In genomic region chr22:39473856-39474255, GRCh38 we compare ENCODE assay signal across 19 cellular contexts. TPM values are rescaled to one million over a fixed set of nuclear protein-coding genes. Genes with fewer than 3 reads are reported as not detected.
DNase-seq lines count a peak whose midpoint lies in the region; ATAC-seq and TF ChIP-seq lines count a peak whose summit lies in the region.
"Had no signal": no experiment of that assay in that cellular context is flagged by ENCODE, and none has a peak within 500 bp of the region (broad histone marks: within the 10 kb centered on the region; RNA-seq: fewer than 3 reads in every experiment).

No MANE protein-coding gene starts in this region.

- no peaks in the 10 kb centered on the region for H3K79me1 ChIP-seq in mesendoderm (ENCODE audit: low read length)

- POLR2A ChIA-PET in activated CD8-positive, alpha-beta T cell treated with anti-CD3 and anti-CD28 coated beads for 36 hours (lab: Charles Lee) = no interaction called here

- H2BK5ac ChIP-seq in mesendoderm (ENCODE audit: low read length) = peak overlapping the region; percentile 71

- CTCF ChIA-PET in activated CD8-positive, alpha-beta T cell treated with anti-CD3 and anti-CD28 coated beads for 36 hours (lab: Charles Lee) = no interaction called here

- no peaks in the 10 kb centered on the region for H3K79me2 ChIP-seq in mesendoderm (ENCODE audit: control insufficient read depth, insufficient read depth, low read length)

- peak overlapping the region; percentile 40 for H2AK5ac ChIP-seq in mesendoderm (ENCODE audit: low read length)

- H3K4me3 ChIP-seq in left ventricle myocardium inferior (no peak overlapping the region), heart left ventricle (no peak overlapping the region), mesendoderm (ENCODE audit: low read length) (no peak overlapping the region), upper lobe of left lung (no peak overlapping the region)
- H3K4me3 ChIP-seq: heart right ventricle had no signal

- no peak overlapping the region for H4K8ac ChIP-seq in mesendoderm (ENCODE audit: low read depth, low read length)

- H3K4me1 ChIP-seq in left ventricle myocardium inferior (peaks cover 75% of the 10 kb centered on the region), heart left ventricle (peaks cover 15 to 76% (median 39%) of the 10 kb centered on the region in 12 donors), mesendoderm (ENCODE audit: control insufficient read depth, low read depth, low read length) (peaks cover 38% of the 10 kb centered on the region), upper lobe of left lung (peaks cover 41 to 51% (median 48%) of the 10 kb centered on the region in 4 donors)

- no peak overlapping the region for H3K4me3 Mint-ChIP-seq in immature natural killer cell
- no peak overlapping the region for H3K4me3 Mint-ChIP-seq in activated CD8-positive, alpha-beta T cell treated with anti-CD3 and anti-CD28 coated beads for 36 hours
- H3K4me3 Mint-ChIP-seq: activated CD8-positive, alpha-beta T cell treated with anti-CD3 and anti-CD28 coated beads, Interleukin-2, amount 10 ng/mL, durations not matched to agents 7 days and 5 days; activated T-helper 17 cell treated with anti-CD3 and anti-CD28 coated beads, Interleukin-2, amount 50 U/mL, for 72 hours; CD4-positive, CD25-positive, alpha-beta regulatory T cell; naive thymus-derived CD8-positive, alpha-beta T cell had no signal

- H3K27me3 ChIP-seq in left ventricle myocardium inferior (ENCODE audit: low read depth) (peaks cover 11% of the 10 kb centered on the region), heart left ventricle (no peaks in the 10 kb centered on the region), mesendoderm (ENCODE audit: insufficient read depth, low read length, poor library complexity) (no peaks in the 10 kb centered on the region), upper lobe of left lung (no peaks in the 10 kb centered on the region)

- H2BK120ac ChIP-seq in mesendoderm (ENCODE audit: low read depth, low read length) = peak overlapping the region; percentile 6

- H3K9me3 Mint-ChIP-seq in immature natural killer cell = no peaks in the 10 kb centered on the region
- H3K9me3 Mint-ChIP-seq in activated CD8-positive, alpha-beta T cell treated with anti-CD3 and anti-CD28 coated beads for 36 hours = no peaks in the 10 kb centered on the region
- H3K9me3 Mint-ChIP-seq: activated T-helper 17 cell treated with anti-CD3 and anti-CD28 coated beads, Interleukin-2, amount 50 U/mL, for 72 hours; CD4-positive, CD25-positive, alpha-beta regulatory T cell; naive thymus-derived CD8-positive, alpha-beta T cell had no signal

- no peak overlapping the region for H4K5ac ChIP-seq in mesendoderm (ENCODE audit: low read length)

- no peaks in the 10 kb centered on the region for H3K36me3 Mint-ChIP-seq in immature natural killer cell
- no peaks in the 10 kb centered on the region for H3K36me3 Mint-ChIP-seq in activated CD8-positive, alpha-beta T cell treated with anti-CD3 and anti-CD28 coated beads for 36 hours (ENCODE audit: low read depth)
- H3K36me3 Mint-ChIP-seq: CD4-positive, CD25-positive, alpha-beta regulatory T cell; naive thymus-derived CD8-positive, alpha-beta T cell had no signal

- TF ChIP-seq CTCF in left ventricle myocardium inferior (IDR thresholded peaks at IDR 0.05; ENCODE audit: borderline replicate concordance) (no peak), heart left ventricle (IDR thresholded peaks at IDR 0.05) (no peak), upper lobe of left lung (IDR thresholded peaks at IDR 0.05) (no peak)
- TF ChIP-seq CTCF in activated CD8-positive, alpha-beta T cell treated with anti-CD3 and anti-CD28 coated beads for 36 hours (IDR thresholded peaks at IDR 0.05) = no peak

- H2BK15ac ChIP-seq in mesendoderm (replicated peaks; ENCODE audit: low read depth) = no peak overlapping the region

- ATAC-seq in heart left ventricle (no peak), upper lobe of left lung (ENCODE audit: low FRiP score in 2 of 2) (no peak)
- no peak for ATAC-seq in activated CD8-positive, alpha-beta T cell treated with anti-CD3 and anti-CD28 coated beads for 36 hours
- ATAC-seq: activated CD8-positive, alpha-beta T cell treated with anti-CD3 and anti-CD28 coated beads, Interleukin-2, amount 10 ng/mL, durations not matched to agents 7 days and 5 days; activated T-helper 17 cell treated with anti-CD3 and anti-CD28 coated beads, Interleukin-2, amount 50 U/mL, for 72 hours; heart right ventricle; naive thymus-derived CD8-positive, alpha-beta T cell; PC-3; SK-N-SH treated with all-trans-retinoic acid at 6 μM for 48 hours had no signal

- H3K27ac ChIP-seq in left ventricle myocardium inferior (replicated peaks) = peak overlapping the region; percentile 89
- peak overlapping the region in 4 of 12 donors; percentile 6 to 66 (median 50) for H3K27ac ChIP-seq in heart left ventricle
- peak overlapping the region; percentile 90 for H3K27ac ChIP-seq in mesendoderm (ENCODE audit: low read depth, low read length)
- peak overlapping the region; percentile 82 to 90 (median 84) for H3K27ac ChIP-seq in upper lobe of left lung

- WGBS in heart left ventricle, 4 donors = 94 to 96% (median 96%) methylated on average over 5 of the region's 5 CpGs
- no CpG with 5 or more reads among the region's 5 CpGs for WGBS in mesendoderm (ENCODE audit: extremely low coverage, insufficient coverage, low lambda C conversion rate)
- WGBS in upper lobe of left lung, 2 donors = 91 to 94% methylated on average over 5 of the region's 5 CpGs

- H3K27me3 Mint-ChIP-seq in immature natural killer cell (ENCODE audit: low read depth in 3 of 3) = peaks cover 0 to 4% (median under 1%) of the 10 kb centered on the region in 3 donors
- no peaks in the 10 kb centered on the region for H3K27me3 Mint-ChIP-seq in activated CD8-positive, alpha-beta T cell treated with anti-CD3 and anti-CD28 coated beads for 36 hours
- H3K27me3 Mint-ChIP-seq: activated T-helper 17 cell treated with anti-CD3 and anti-CD28 coated beads, Interleukin-2, amount 50 U/mL, for 72 hours; naive thymus-derived CD8-positive, alpha-beta T cell had no signal

- H3K9ac ChIP-seq in mesendoderm (ENCODE audit: low read length) = peak overlapping the region; percentile 47

- no peaks in the 10 kb centered on the region for H3K9me3 ChIP-seq in left ventricle myocardium inferior (replicated peaks)
- H3K9me3 ChIP-seq in heart left ventricle = no peaks in the 10 kb centered on the region
- H3K9me3 ChIP-seq in upper lobe of left lung = no peaks in the 10 kb centered on the region
- H3K9me3 ChIP-seq: heart right ventricle had no signal

- no peak for TF ChIP-seq EP300 in upper lobe of left lung (IDR thresholded peaks at IDR 0.05)

- H3K18ac ChIP-seq in mesendoderm (ENCODE audit: low read length) = peak overlapping the region; percentile 35

- H3K36me3 ChIP-seq in left ventricle myocardium inferior = no peaks in the 10 kb centered on the region
- H3K36me3 ChIP-seq in heart left ventricle = no peaks in the 10 kb centered on the region
- H3K36me3 ChIP-seq in mesendoderm (ENCODE audit: control insufficient read depth, insufficient read depth, low read length) = no peaks in the 10 kb centered on the region
- H3K36me3 ChIP-seq in upper lobe of left lung = peaks cover 0 to 7% (median 0%) of the 10 kb centered on the region in 4 donors

- no peak overlapping the region for H3K27ac Mint-ChIP-seq in immature natural killer cell
- H3K27ac Mint-ChIP-seq in activated CD8-positive, alpha-beta T cell treated with anti-CD3 and anti-CD28 coated beads for 36 hours = no peak overlapping the region
- H3K27ac Mint-ChIP-seq: activated CD8-positive, alpha-beta T cell treated with anti-CD3 and anti-CD28 coated beads, Interleukin-2, amount 10 ng/mL, durations not matched to agents 7 days and 5 days; activated T-helper 17 cell treated with anti-CD3 and anti-CD28 coated beads, Interleukin-2, amount 50 U/mL, for 72 hours; CD4-positive, CD25-positive, alpha-beta regulatory T cell had no signal

- peak overlapping the region; percentile 83 for H3K56ac ChIP-seq in mesendoderm (ENCODE audit: low read length)

- intact Hi-C loops in left ventricle myocardium inferior (cut with micrococcal nuclease) = no loop called here
- intact Hi-C loops in heart left ventricle (cut with DNase I) = no loop called here
- intact Hi-C loops in activated CD8-positive, alpha-beta T cell treated with anti-CD3 and anti-CD28 coated beads for 36 hours (cut with micrococcal nuclease) = no loop called here

- no peak overlapping the region for H3K4me2 ChIP-seq in mesendoderm (ENCODE audit: low read length)

- no peak for TF ChIP-seq POLR2A in heart left ventricle (IDR thresholded peaks at IDR 0.05)
- no peak for TF ChIP-seq POLR2A in upper lobe of left lung (IDR thresholded peaks at IDR 0.05)

- H3K4ac ChIP-seq in mesendoderm (ENCODE audit: low read depth, low read length) = no peak overlapping the region

- H3K4me1 Mint-ChIP-seq in immature natural killer cell = peaks cover 6 to 10% of the 10 kb centered on the region in 2 donors
- peaks cover 13% of the 10 kb centered on the region for H3K4me1 Mint-ChIP-seq in activated CD8-positive, alpha-beta T cell treated with anti-CD3 and anti-CD28 coated beads for 36 hours (ENCODE audit: low read depth)
- H3K4me1 Mint-ChIP-seq: activated T-helper 17 cell treated with anti-CD3 and anti-CD28 coated beads, Interleukin-2, amount 50 U/mL, for 72 hours had no signal

- no peak overlapping the region for H3K23ac ChIP-seq in mesendoderm (ENCODE audit: low read length)

- DNase-seq in left ventricle myocardium inferior (no peak), heart left ventricle (no peak), mesendoderm (no peak), upper lobe of left lung (no peak), immature natural killer cell (no peak)
- DNase-seq in activated CD8-positive, alpha-beta T cell treated with anti-CD3 and anti-CD28 coated beads for 36 hours = no peak
- DNase-seq: 8988T; activated CD8-positive, alpha-beta T cell treated with anti-CD3 and anti-CD28 coated beads, Interleukin-2, amount 10 ng/mL, durations not matched to agents 7 days and 5 days; amygdala; CD4-positive, CD25-positive, alpha-beta regulatory T cell; cortex of kidney; heart right ventricle; naive thymus-derived CD8-positive, alpha-beta T cell; NCI-H1694; PC-3; retina; stimulated activated CD4-positive, alpha-beta T cell treated with anti-CD3 and anti-CD28 coated beads, Interleukin-1b, Interleukin-23, amount 100 ng/mL, for 48 hours had no signal

RNA-seq across cellular contexts. Expression of gene MGAT3, which starts 17.0 kb away (rescaled TPM):
- total RNA-seq in left ventricle myocardium inferior = 3.2 TPM
- total RNA-seq in heart left ventricle = 1 to 10 TPM; 3.4 to 9.9 (median 4.7) TPM
- polyA plus RNA-seq in heart left ventricle = 1 to 10 TPM; 2.2 to 2.6 TPM
- 2.4 TPM for polyA plus RNA-seq in mesendoderm (2013, experiment 1 of 2)
- polyA plus RNA-seq in mesendoderm (2013, experiment 2 of 2) = 2.4 TPM
- total RNA-seq in upper lobe of left lung = 10 to 100 TPM in 5 of 6 donors, 1 to 10 TPM in 1; 5.2 to 45.0 (median 26.0) TPM
- polyA plus RNA-seq in immature natural killer cell = not detected
- 1 to 10 TPM in 1 of 2 experiments, under 1 TPM in 1; 0.90 to 1.9 TPM for total RNA-seq in activated CD8-positive, alpha-beta T cell treated with anti-CD3 and anti-CD28 coated beads for 36 hours
- total RNA-seq: PC-3 had no signal
- polyA plus RNA-seq: CD4-positive, CD25-positive, alpha-beta regulatory T cell had no signal

RNA-seq across cellular contexts. Expression of gene MIEF1, which starts 28.2 kb away (rescaled TPM):
- 15.5 TPM for total RNA-seq in left ventricle myocardium inferior
- 10 to 100 TPM; 15.4 to 25.2 (median 18.7) TPM for total RNA-seq in heart left ventricle
- 10 to 100 TPM in 1 of 2 donors, 1 to 10 TPM in 1; 6.5 to 22.3 TPM for polyA plus RNA-seq in heart left ventricle
- polyA plus RNA-seq in mesendoderm (2013, experiment 1 of 2) = 28.6 TPM
- 28.4 TPM for polyA plus RNA-seq in mesendoderm (2013, experiment 2 of 2)
- 10 to 100 TPM; 10.5 to 35.3 (median 25.6) TPM for total RNA-seq in upper lobe of left lung
- polyA plus RNA-seq in immature natural killer cell = 10 to 100 TPM; 13.8 to 30.5 (median 18.4) TPM
- 10 to 100 TPM; 48.2 to 51.1 TPM for total RNA-seq in activated CD8-positive, alpha-beta T cell treated with anti-CD3 and anti-CD28 coated beads for 36 hours

RNA-seq across cellular contexts. Expression of gene ATF4, which starts 46.5 kb away (rescaled TPM):
- total RNA-seq in left ventricle myocardium inferior (193 TPM), heart left ventricle (100 to 1,000 TPM; 117 to 322 (median 168) TPM), upper lobe of left lung (100 to 1,000 TPM; 255 to 402 (median 364) TPM)
- polyA plus RNA-seq in heart left ventricle (100 to 1,000 TPM; 378 to 458 TPM), immature natural killer cell (100 to 1,000 TPM in 1 of 3 donors, 10 to 100 TPM in 2; 48.9 to 113 (median 69.4) TPM)
- polyA plus RNA-seq in mesendoderm (2013, experiment 1 of 2) = 631 TPM
- polyA plus RNA-seq in mesendoderm (2013, experiment 2 of 2) = 629 TPM
- 100 to 1,000 TPM; 518 to 536 TPM for total RNA-seq in activated CD8-positive, alpha-beta T cell treated with anti-CD3 and anti-CD28 coated beads for 36 hours

RNA-seq across cellular contexts. Expression of gene RPS19BP1, which starts 58.7 kb away (rescaled TPM):
- total RNA-seq in left ventricle myocardium inferior = 59.3 TPM
- 100 to 1,000 TPM in 2 of 9 donors, 10 to 100 TPM in 7; 33.2 to 108 (median 44.5) TPM for total RNA-seq in heart left ventricle
- polyA plus RNA-seq in heart left ventricle = 100 to 1,000 TPM; 154 to 220 TPM
- polyA plus RNA-seq in mesendoderm (2013, experiment 1 of 2) = 84.4 TPM
- polyA plus RNA-seq in mesendoderm (2013, experiment 2 of 2) = 84.3 TPM
- 100 to 1,000 TPM in 4 of 6 donors, 10 to 100 TPM in 2; 71.2 to 168 (median 106) TPM for total RNA-seq in upper lobe of left lung
- 100 to 1,000 TPM; 139 to 239 (median 180) TPM for polyA plus RNA-seq in immature natural killer cell
- total RNA-seq in activated CD8-positive, alpha-beta T cell treated with anti-CD3 and anti-CD28 coated beads for 36 hours = 10 to 100 TPM; 68.5 to 71.7 TPM
